ENCODE assay signal across 15 cellular contexts in the genomic region with DNA sequence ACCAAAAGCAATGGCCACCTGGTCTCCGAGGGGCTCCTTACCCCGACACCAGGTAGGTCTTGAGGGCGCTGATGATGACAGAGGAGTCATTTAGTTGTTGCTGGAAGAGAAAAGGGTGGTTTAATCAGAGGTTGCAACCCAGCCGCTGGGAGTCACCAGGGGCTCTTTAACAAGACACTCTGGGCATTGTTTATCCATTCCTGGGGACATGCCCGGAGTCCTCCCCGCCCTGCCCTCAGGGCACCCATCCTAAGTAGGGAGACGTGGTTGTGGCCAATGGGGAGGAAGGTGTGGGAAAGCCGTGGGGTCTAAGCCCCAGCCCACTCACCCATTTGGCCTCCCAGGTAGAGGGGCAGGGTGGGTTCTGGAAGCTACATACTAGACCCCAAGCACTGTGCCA. TPM values are rescaled to one million over a fixed set of nuclear protein-coding genes. Genes with fewer than 3 reads are reported as not detected.
DNase-seq lines count a peak whose midpoint lies in the region; ATAC-seq and TF ChIP-seq lines count a peak whose summit lies in the region.
"Had no signal": no experiment of that assay in that cellular context is flagged by ENCODE, and none has a peak within 500 bp of the region (broad histone marks: within the 10 kb centered on the region; RNA-seq: fewer than 3 reads in every experiment).

No MANE protein-coding gene starts in this region.

- H3K4me3 Mint-ChIP-seq in T-helper 2 cell treated with Interferon-gamma antibody and Interleukin-4, amounts not matched to agents 5 μg/mL and 100 μg/mL, for 36 hours: peak overlapping the region; percentile 36

- no peak overlapping the region for H3K27ac Mint-ChIP-seq in T-helper 2 cell treated with Interferon-gamma antibody and Interleukin-4, amounts not matched to agents 5 μg/mL and 100 μg/mL, for 36 hours
- H3K27ac Mint-ChIP-seq: activated naive CD4-positive, alpha-beta T cell treated with anti-CD3 and anti-CD28 coated beads for 36 hours had no signal

- no peak overlapping the region for H3K9ac ChIP-seq in Loucy (ENCODE audit: low read depth, low read length, poor library complexity, severe bottlenecking)

- peak overlapping the region; percentile 92 for H3K4me2 ChIP-seq in Loucy (ENCODE audit: low read depth, low read length, poor library complexity, severe bottlenecking)

- H3K27me3 ChIP-seq in Loucy (ENCODE audit: insufficient read depth, low read length, poor library complexity, severe bottlenecking) (no peaks in the 10 kb centered on the region), heart left ventricle (no peaks in the 10 kb centered on the region), brain microvascular endothelial cell (replicated peaks) (no peaks in the 10 kb centered on the region)
- H3K27me3 ChIP-seq: upper lobe of right lung had no signal

- peaks cover 10% of the 10 kb centered on the region; the same call in 1 of the 2 replicates for H3K36me3 ChIP-seq in Loucy (ENCODE audit: insufficient read depth, low read length)
- peaks cover 0 to 50% (median 46%) of the 10 kb centered on the region in 9 donors for H3K36me3 ChIP-seq in heart left ventricle
- peaks cover 25% of the 10 kb centered on the region for H3K36me3 ChIP-seq in brain microvascular endothelial cell (replicated peaks)

- peaks cover 10% of the 10 kb centered on the region for H4K20me1 ChIP-seq in Loucy (ENCODE audit: insufficient read depth, low read length, poor library complexity, severe bottlenecking)

- H3K27ac ChIP-seq in heart left ventricle (no peak overlapping the region), brain microvascular endothelial cell (no peak overlapping the region)
- H3K27ac ChIP-seq: 22Rv1, upper lobe of right lung had no signal

- TF ChIP-seq POLR2A in heart left ventricle (IDR thresholded peaks at IDR 0.05): no peak

- in situ Hi-C loops in brain microvascular endothelial cell (cut with HindIII; ENCODE audit: low pct_ligation_motif_present, low sequenced_read_pairs): no loop called here

- peaks cover 24% of the 10 kb centered on the region for H3K4me1 Mint-ChIP-seq in T-helper 2 cell treated with Interferon-gamma antibody and Interleukin-4, amounts not matched to agents 5 μg/mL and 100 μg/mL, for 36 hours (ENCODE audit: low read depth)

- no peaks in the 10 kb centered on the region for H3K9me2 ChIP-seq in Loucy (replicated peaks; ENCODE audit: low read depth, low read length)

- peaks cover 32% of the 10 kb centered on the region for H3K79me2 ChIP-seq in Loucy (ENCODE audit: insufficient read depth, low read length)

- 83 to 92% (median 90%) methylated on average over 8 of the region's 8 CpGs for WGBS in heart left ventricle, 4 donors

- no peaks in the 10 kb centered on the region for H3K9me3 Mint-ChIP-seq in T-helper 2 cell treated with Interferon-gamma antibody and Interleukin-4, amounts not matched to agents 5 μg/mL and 100 μg/mL, for 36 hours
- H3K9me3 Mint-ChIP-seq: activated naive CD4-positive, alpha-beta T cell treated with anti-CD3 and anti-CD28 coated beads for 36 hours; central memory CD8-positive, alpha-beta T cell had no signal

- ATAC-seq in heart left ventricle (no peak), GM21526 (IDR thresholded peaks at IDR 0.05; ENCODE audit: low FRiP score, unreplicated experiment) (no peak)
- ATAC-seq: upper lobe of right lung had no signal

- H3K27me3 Mint-ChIP-seq in T-helper 2 cell treated with Interferon-gamma antibody and Interleukin-4, amounts not matched to agents 5 μg/mL and 100 μg/mL, for 36 hours (ENCODE audit: low read depth): no peaks in the 10 kb centered on the region
- H3K27me3 Mint-ChIP-seq: central memory CD8-positive, alpha-beta T cell had no signal

- intact Hi-C loops in heart left ventricle (cut with DNase I) (no loop called here), posterior vena cava (cut with DNase I) (no loop called here)

- H3K4me3 ChIP-seq in Loucy (ENCODE audit: low read length, poor library complexity, severe bottlenecking) (no peak overlapping the region), heart left ventricle (no peak overlapping the region), brain microvascular endothelial cell (ENCODE audit: low read depth, low read length) (no peak overlapping the region)
- H3K4me3 ChIP-seq: upper lobe of right lung had no signal

- H3K9me3 ChIP-seq in Loucy (ENCODE audit: insufficient read depth, low read depth, low read length) (no peaks in the 10 kb centered on the region), heart left ventricle (peaks cover 0 to 1% (median 0%) of the 10 kb centered on the region in 12 donors)
- H3K9me3 ChIP-seq: upper lobe of right lung had no signal

- no peaks in the 10 kb centered on the region for H3F3A ChIP-seq in Loucy (ENCODE audit: low read depth)

- H2AFZ ChIP-seq in Loucy (ENCODE audit: low read length): no peak overlapping the region

- H3K36me3 Mint-ChIP-seq in T-helper 2 cell treated with Interferon-gamma antibody and Interleukin-4, amounts not matched to agents 5 μg/mL and 100 μg/mL, for 36 hours (ENCODE audit: low read depth): peaks cover 13% of the 10 kb centered on the region

- DNase-seq in T-helper 2 cell treated with Interferon-gamma antibody and Interleukin-4, amounts not matched to agents 5 μg/mL and 100 μg/mL, for 36 hours (ENCODE audit: low spot score): no peak
- DNase-seq in T-helper 2 cell (no peak), heart left ventricle (peak in 3 of 5 donors; percentile 19 to 37 (median 19)), posterior vena cava (ENCODE audit: low spot score) (peak; percentile 47), nucleus accumbens (lab: John Stamatoyannopoulos, UW) (no peak), brain microvascular endothelial cell (no peak)

- H3K4me1 ChIP-seq in Loucy (ENCODE audit: insufficient read depth, low read length, poor library complexity, severe bottlenecking): peaks cover 22% of the 10 kb centered on the region
- peaks cover 3 to 36% (median 29%) of the 10 kb centered on the region in 12 donors for H3K4me1 ChIP-seq in heart left ventricle

- TF ChIP-seq CTCF in Loucy (conservative IDR thresholded peaks at IDR 0.05; ENCODE audit: low read length): no peak
- TF ChIP-seq CTCF in heart left ventricle (IDR thresholded peaks at IDR 0.05): no peak
- no peak for TF ChIP-seq CTCF in brain microvascular endothelial cell (IDR thresholded peaks at IDR 0.05; ENCODE audit: low read depth, low read length, missing control alignments)

RNA-seq across cellular contexts. Expression of a gene that starts 3.1 kb away (rescaled TPM):
- 100 to 1,000 TPM; 116 to 166 (median 139) TPM for total RNA-seq in heart left ventricle
- 100 to 1,000 TPM; 143 to 179 TPM for polyA plus RNA-seq in heart left ventricle
- total RNA-seq in posterior vena cava: 10 to 100 TPM; 38.6 to 38.9 TPM

RNA-seq across cellular contexts. Expression of a gene that starts 24.8 kb away (rescaled TPM):
- total RNA-seq in heart left ventricle (1 to 10 TPM in 1 of 9 donors, not detected in 8; 5.8 TPM), posterior vena cava (under 1 TPM; 0.67 to 0.69 TPM)
- polyA plus RNA-seq in heart left ventricle: 1 to 10 TPM in 1 of 2 donors, not detected in 1; 1.1 TPM
- total RNA-seq: activated naive CD4-positive, alpha-beta T cell treated with anti-CD3 and anti-CD28 coated beads for 36 hours; M059J; OCI-LY7; T-helper 1 cell treated with Interleukin-12 subunit alpha and Interleukin-12 subunit beta and Interleukin-4 antibody, amounts not matched to agents 30 ng/mL and 1 ng/mL, for 36 hours had no signal

RNA-seq across cellular contexts. Expression of a gene that starts 35.6 kb away (rescaled TPM):
- total RNA-seq in heart left ventricle (100 to 1,000 TPM in 2 of 9 donors, 10 to 100 TPM in 7; 29.9 to 280 (median 46.4) TPM), posterior vena cava (10 to 100 TPM; 41.9 to 49.1 TPM)
- 100 to 1,000 TPM in 1 of 2 donors, 10 to 100 TPM in 1; 47.3 to 122 TPM for polyA plus RNA-seq in heart left ventricle

RNA-seq across cellular contexts. Expression of a gene that starts 56.4 kb away (rescaled TPM):
- 10 to 100 TPM in 3 of 9 donors, 1 to 10 TPM in 6; 3.2 to 15.1 (median 6.7) TPM for total RNA-seq in heart left ventricle
- 1 to 10 TPM; 1.7 to 8.8 TPM for polyA plus RNA-seq in heart left ventricle
- total RNA-seq in posterior vena cava: 10 to 100 TPM; 22.9 to 35.2 TPM

RNA-seq across cellular contexts. Expression of a gene that starts 57.3 kb away (rescaled TPM):
- total RNA-seq in heart left ventricle (1 to 10 TPM; 3.5 to 8.9 (median 7.2) TPM), posterior vena cava (1 to 10 TPM; 6.0 to 7.1 TPM)
- 1 to 10 TPM; 4.0 to 5.0 TPM for polyA plus RNA-seq in heart left ventricle

Comparison
In these comparisons a context has a peak if more than half of its experiments do, and no peak if none do; other contexts are left out.
1. DNase-seq: peak in heart left ventricle (3 of 5) and posterior vena cava (single experiment); none in T-helper 2 cell treated with Interferon-gamma antibody and Interleukin-4, amounts not matched to agents 5 μg/mL and 100 μg/mL, for 36 hours (single experiment), T-helper 2 cell (0 of 5), nucleus accumbens (0 of 56) and brain microvascular endothelial cell (single experiment).